Comparison of ENCODE assay signal across 8 cellular contexts in genomic region chr12:80936642-80937390, GRCh38. TPM values are rescaled to one million over a fixed set of nuclear protein-coding genes. Genes with fewer than 3 reads are reported as not detected.
DNase-seq lines count a peak whose midpoint lies in the region; ATAC-seq and TF ChIP-seq lines count a peak whose summit lies in the region.

No MANE protein-coding gene starts in this region.

- peak; percentile 81 for DNase-seq in NCI-H146 (lab: John Stamatoyannopoulos, UW)
- no peak for DNase-seq in NCI-H146 treated with DMSO at 0.1 percent for 48 hours (lab: John Stamatoyannopoulos, UW; ENCODE audit: unreplicated experiment)
- DNase-seq in hepatic stellate cell (ENCODE audit: low spot score): peak; percentile 44
- peak; percentile 30 to 58 for DNase-seq in psoas muscle
- DNase-seq in GM19240 (ENCODE audit: insufficient read length, low spot score): no peak

- under 1% methylated on average over 67 of the region's 67 CpGs for WGBS in HUES64
- WGBS in psoas muscle, 3 donors: 0 to 1% (median 1%) methylated on average over 45 to 67 of the region's 67 CpGs

- H3K9me3 ChIP-seq in HUES64 (ENCODE audit: insufficient read depth, low read depth, low read length): no peaks in the 10 kb centered on the region
- H3K9me3 ChIP-seq in psoas muscle: no peaks in the 10 kb centered on the region

- H3K36me3 ChIP-seq in HUES64 (ENCODE audit: insufficient read depth, low read length): no peaks in the 10 kb centered on the region
- no peaks in the 10 kb centered on the region for H3K36me3 ChIP-seq in psoas muscle (ENCODE audit: insufficient read depth in 1 of 2, low read depth in 1 of 2)

- H3K27ac ChIP-seq in HUES64 (ENCODE audit: low read depth, low read length) (peak overlapping the region; percentile 68; the same call in 1 of the 2 replicates), angular gyrus (ENCODE audit: low read depth, low read length) (peak overlapping the region; percentile 56), psoas muscle (peak overlapping the region; percentile 56)

- H3K27me3 ChIP-seq in HUES64 (ENCODE audit: insufficient read depth, low read length) (peaks cover 27% of the 10 kb centered on the region), psoas muscle (ENCODE audit: insufficient read depth in 3 of 3, low read length in 2 of 3) (no peaks in the 10 kb centered on the region)

- peak overlapping the region; percentile 99 for H3K4me3 ChIP-seq in HUES64 (ENCODE audit: low read length)
- H3K4me3 ChIP-seq in psoas muscle: peak overlapping the region; percentile 83

- H3K4me1 ChIP-seq in HUES64 (ENCODE audit: insufficient read depth, low read length) (peaks cover 36% of the 10 kb centered on the region), psoas muscle (no peaks in the 10 kb centered on the region)

- peak; percentile 42 for ATAC-seq in GM21786 (IDR thresholded peaks at IDR 0.05; ENCODE audit: unreplicated experiment)
- ATAC-seq in psoas muscle: peak; percentile 64 to 80 (median 73)

- H3K9ac ChIP-seq in HUES64 (ENCODE audit: low read depth, low read length): peak overlapping the region; percentile 80

- TF ChIP-seq CTCF in psoas muscle (IDR thresholded peaks at IDR 0.05): no peak

- intact Hi-C loops in psoas muscle (cut with DNase I): loop anchor here in 1 of 2 donors (10.0 kb wide), 1 partner anchor 158 kb away; no protein-coding TSS in a partner anchor

RNA-seq across cellular contexts. Expression of gene LIN7A, which starts 0.9 kb away (rescaled TPM):
- 6.7 TPM for polyA plus RNA-seq in HUES64 (2013, experiment 1 of 2)
- 7.0 TPM for polyA plus RNA-seq in HUES64 (2013, experiment 2 of 2)
- total RNA-seq in psoas muscle: 1 to 10 TPM in 2 of 4 donors, under 1 TPM in 2; 0.67 to 2.1 (median 0.98) TPM
- polyA plus RNA-seq in psoas muscle: 1 to 10 TPM in 1 of 3 donors, under 1 TPM in 2; 0.48 to 1.4 (median 0.51) TPM

Comparison
In these comparisons a context has a peak if more than half of its experiments do, and no peak if none do; other contexts are left out.
1. DNase-seq: peak in NCI-H146 (single experiment), hepatic stellate cell (single experiment) and psoas muscle (2 of 2); none in NCI-H146 treated with DMSO at 0.1 percent for 48 hours (single experiment) and GM19240 (single experiment).
2. Peak in every context shown above with its lines, with median percentiles within 50 percentile points of each other: H3K27ac ChIP-seq.